In genomic region chr1:194288284-194288683, GRCh38 we compare ENCODE assay signal across 20 cellular contexts.
DNase-seq lines count a peak whose midpoint lies in the region; ATAC-seq and FAIRE-seq lines count a peak whose summit lies in the region.
"Had no signal": no experiment of that assay in that cellular context is flagged by ENCODE, and none has a peak within 500 bp of the region (broad histone marks: within the 10 kb centered on the region; RNA-seq: fewer than 3 reads in every experiment).

No MANE protein-coding gene starts in this region.

- H4K20me1 ChIP-seq in Karpas-422 (ENCODE audit: insufficient read depth, low read depth, low read length), result no peaks in the 10 kb centered on the region

- no peaks in the 10 kb centered on the region for H3K36me3 ChIP-seq in Karpas-422 (ENCODE audit: insufficient read depth, low read length)

- H3K4me2 ChIP-seq in Karpas-422 (ENCODE audit: low read depth, low read length, poor library complexity, severe bottlenecking), result peak overlapping the region; percentile 69
- H3K4me2 ChIP-seq: A549 had no signal

- H3K27ac ChIP-seq in Karpas-422 (ENCODE audit: low read length), result peak overlapping the region; percentile 83
- H3K27ac ChIP-seq: A549 had no signal

- no peak overlapping the region for H3K4me3 ChIP-seq in Karpas-422 (ENCODE audit: low read length)
- H3K4me3 ChIP-seq: A549 had no signal

- H3K9me3 Mint-ChIP-seq in activated T-cell treated with anti-CD3 and anti-CD28 coated beads, Interleukin-2, amount 50 U/mL, for 72 hours, result peaks cover 0 to 2% of the 10 kb centered on the region in 2 donors
- peaks cover 0 to 4% of the 10 kb centered on the region in 2 donors for H3K9me3 Mint-ChIP-seq in stimulated activated naive CD8-positive, alpha-beta T cell treated with anti-CD3 and anti-CD28 coated beads, Interleukin-15, amount 100 ng/mL, for 72 hours
- H3K9me3 Mint-ChIP-seq: IgD-negative memory B cell had no signal

- peaks cover 29% of the 10 kb centered on the region for H3K4me1 Mint-ChIP-seq in activated T-cell treated with anti-CD3 and anti-CD28 coated beads, Interleukin-2, amount 50 U/mL, for 72 hours (ENCODE audit: low read depth)
- H3K4me1 Mint-ChIP-seq in stimulated activated naive CD8-positive, alpha-beta T cell treated with anti-CD3 and anti-CD28 coated beads, Interleukin-15, amount 100 ng/mL, for 72 hours, result peaks cover 18% of the 10 kb centered on the region
- H3K4me1 Mint-ChIP-seq: CD14-positive monocyte had no signal

- H3K27me3 ChIP-seq in Karpas-422 (ENCODE audit: low read length), result no peaks in the 10 kb centered on the region

- H3K4me1 ChIP-seq in Karpas-422 (ENCODE audit: low read length), result peaks cover 55% of the 10 kb centered on the region
- H3K4me1 ChIP-seq: A549 had no signal

- no peak overlapping the region for H3K27ac Mint-ChIP-seq in activated T-cell treated with anti-CD3 and anti-CD28 coated beads, Interleukin-2, amount 50 U/mL, for 72 hours
- H3K27ac Mint-ChIP-seq in stimulated activated naive CD8-positive, alpha-beta T cell treated with anti-CD3 and anti-CD28 coated beads, Interleukin-15, amount 100 ng/mL, for 72 hours, result no peak overlapping the region
- H3K27ac Mint-ChIP-seq: B cell, CD14-positive monocyte, IgD-negative memory B cell had no signal

- H3K79me2 ChIP-seq in Karpas-422 (ENCODE audit: low read length), result no peaks in the 10 kb centered on the region

- H3K9me3 ChIP-seq in Karpas-422 (ENCODE audit: low read length), result no peaks in the 10 kb centered on the region
- H3K9me3 ChIP-seq: A549 had no signal

- peak; percentile 51 for FAIRE-seq in TTC549 (lab: Jason Lieb, UNC)
- FAIRE-seq: A549, G401.6, GM12892, H1 had no signal

- H3K27me3 Mint-ChIP-seq in activated T-cell treated with anti-CD3 and anti-CD28 coated beads, Interleukin-2, amount 50 U/mL, for 72 hours (ENCODE audit: low read depth), result no peaks in the 10 kb centered on the region
- no peaks in the 10 kb centered on the region for H3K27me3 Mint-ChIP-seq in stimulated activated naive CD8-positive, alpha-beta T cell treated with anti-CD3 and anti-CD28 coated beads, Interleukin-15, amount 100 ng/mL, for 72 hours

- peaks cover 0 to 1% of the 10 kb centered on the region in 2 donors for H3K36me3 Mint-ChIP-seq in activated T-cell treated with anti-CD3 and anti-CD28 coated beads, Interleukin-2, amount 50 U/mL, for 72 hours (ENCODE audit: insufficient read depth in 2 of 2)
- H3K36me3 Mint-ChIP-seq: CD14-positive monocyte, IgD-negative memory B cell had no signal

- no peak for DNase-seq in activated T-cell treated with anti-CD3 and anti-CD28 coated beads, Interleukin-2, amount 50 U/mL, for 72 hours
- DNase-seq in activated T-cell treated with anti-CD3 and anti-CD28 coated beads for 4 hours (no peak), Karpas-422 (peak; percentile 43), SW 1271 (lab: John Stamatoyannopoulos, UW) (no peak)
- DNase-seq in stimulated activated naive CD8-positive, alpha-beta T cell treated with anti-CD3 and anti-CD28 coated beads, Interleukin-15, amount 100 ng/mL, for 72 hours, result no peak
- DNase-seq: DMS153, NCI-H1417 treated with DMSO at 0.1 percent for 48 hours, NCI-H187, NCI-H2107, NCI-H524 treated with DMSO at 0.1 percent for 48 hours, Right ventricle myocardium superior had no signal

- no peak for ATAC-seq in activated T-cell treated with anti-CD3 and anti-CD28 coated beads, Interleukin-2, amount 50 U/mL, for 72 hours (replicated peaks in 1 of 2)
- ATAC-seq in GM18517 (IDR thresholded peaks at IDR 0.05; ENCODE audit: unreplicated experiment), result no peak
- ATAC-seq in stimulated activated naive CD8-positive, alpha-beta T cell treated with anti-CD3 and anti-CD28 coated beads, Interleukin-15, amount 100 ng/mL, for 72 hours, result no peak
- ATAC-seq: A549 had no signal

- no peak overlapping the region for H2AFZ ChIP-seq in Karpas-422 (ENCODE audit: low read length)

- peak overlapping the region; percentile 10 to 53 for H3K4me3 Mint-ChIP-seq in activated T-cell treated with anti-CD3 and anti-CD28 coated beads, Interleukin-2, amount 50 U/mL, for 72 hours
- H3K4me3 Mint-ChIP-seq in stimulated activated naive CD8-positive, alpha-beta T cell treated with anti-CD3 and anti-CD28 coated beads, Interleukin-15, amount 100 ng/mL, for 72 hours, result peak overlapping the region in 1 of 2 donors; percentile 68
- H3K4me3 Mint-ChIP-seq: B cell, CD14-positive monocyte, IgD-negative memory B cell had no signal

- no peak overlapping the region for H3K9ac ChIP-seq in Karpas-422 (ENCODE audit: low read length)

- H3K9me2 ChIP-seq in Karpas-422 (replicated peaks; ENCODE audit: insufficient read depth, low read length), result 0 out of 2 replicates have a peak, but pooled peaks cover 5% of the 10 kb centered on the region
